ENCODE assay signal across 9 cellular contexts in the genomic region with DNA sequence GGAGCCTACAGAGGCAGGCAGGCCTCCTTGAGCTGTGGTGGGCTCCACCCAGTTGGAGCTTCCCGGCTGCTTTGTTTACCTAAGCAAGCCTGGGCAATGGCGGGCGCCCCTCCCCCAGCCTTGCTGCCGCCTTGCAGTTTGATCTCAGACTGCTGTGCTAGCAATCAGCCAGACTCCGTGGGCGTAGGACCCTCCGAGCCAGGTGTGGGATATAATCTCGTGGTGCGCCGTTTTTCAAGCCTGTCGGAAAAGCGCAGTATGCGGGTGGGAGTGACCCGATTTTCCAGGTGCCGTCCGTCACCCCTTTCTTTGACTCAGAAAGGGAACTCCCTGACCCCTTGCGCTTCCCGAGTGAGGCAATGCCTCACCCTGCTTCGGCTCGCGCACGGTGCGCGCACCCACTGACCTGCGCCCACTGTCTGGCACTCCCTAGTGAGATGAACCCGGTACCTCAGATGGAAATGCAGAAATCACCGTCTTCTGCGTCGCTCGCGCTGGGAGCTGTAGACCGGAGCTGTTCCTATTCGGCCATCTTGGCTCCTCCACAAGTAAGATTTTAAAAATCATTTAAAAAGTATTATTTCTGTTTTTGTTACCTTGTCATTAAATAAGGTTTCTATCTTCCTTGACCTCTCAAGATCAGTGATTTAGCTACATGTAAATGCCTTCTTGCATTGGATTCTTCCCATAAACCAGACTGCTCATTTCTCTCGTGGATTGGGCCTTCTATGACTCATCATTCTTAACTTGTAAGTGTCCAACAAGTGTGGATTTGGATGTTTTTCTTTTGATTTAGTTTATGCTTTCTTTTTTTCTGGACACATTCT. TPM values are rescaled to one million over a fixed set of nuclear protein-coding genes. Genes with fewer than 3 reads are reported as not detected.
"Had no signal": no experiment of that assay in that cellular context is flagged by ENCODE, and none has a peak within 500 bp of the region (broad histone marks: within the 10 kb centered on the region; RNA-seq: fewer than 3 reads in every experiment).

No MANE protein-coding gene starts in this region.

RNA-seq across cellular contexts. Expression of gene CALCR, which starts 16.9 kb away (rescaled TPM):
- total RNA-seq: bronchial epithelial cell, dermis blood vessel endothelial cell, left colon, mammary epithelial cell, occipital lobe, smooth muscle cell had no signal
- polyA plus RNA-seq: adipose tissue, immature natural killer cell, liver, mammary epithelial cell, smooth muscle cell had no signal
